ENCODE assay signal across 17 cellular contexts in genomic region chr13:43307221-43307920, GRCh38.
DNase-seq lines count a peak whose midpoint lies in the region; ATAC-seq, FAIRE-seq and TF ChIP-seq lines count a peak whose summit lies in the region.
"Had no signal": no experiment of that assay in that cellular context is flagged by ENCODE, and none has a peak within 500 bp of the region (broad histone marks: within the 10 kb centered on the region; RNA-seq: fewer than 3 reads in every experiment).

No MANE protein-coding gene starts in this region.

- H3K27ac ChIP-seq in muscle layer of colon (ENCODE audit: low read depth, low read length) (peak overlapping the region; percentile 66), suprapubic skin (peak overlapping the region; percentile 4), pancreas (peak overlapping the region in 1 of 4 donors; percentile 33)
- H3K27ac ChIP-seq: tibial nerve had no signal

- H3K27ac Mint-ChIP-seq in brain, result peak overlapping the region in 3 of 5 experiments; percentile 14 to 87 (median 66)
- H3K27ac Mint-ChIP-seq: activated CD8-positive, alpha-beta T cell treated with anti-CD3 and anti-CD28 coated beads for 36 hours; activated naive CD8-positive, alpha-beta T cell; naive thymus-derived CD8-positive, alpha-beta T cell had no signal

- peak overlapping the region in 1 of 5 experiments; percentile 6 for H3K4me3 Mint-ChIP-seq in brain
- H3K4me3 Mint-ChIP-seq: activated CD8-positive, alpha-beta T cell treated with anti-CD3 and anti-CD28 coated beads for 36 hours; activated naive CD8-positive, alpha-beta T cell had no signal

- no peaks in the 10 kb centered on the region for H3K36me3 ChIP-seq in muscle layer of colon (ENCODE audit: insufficient read depth, low read length)
- no peaks in the 10 kb centered on the region for H3K36me3 ChIP-seq in suprapubic skin
- H3K36me3 ChIP-seq in pancreas, result no peaks in the 10 kb centered on the region
- H3K36me3 ChIP-seq: tibial nerve had no signal

- H3K27me3 ChIP-seq in muscle layer of colon (ENCODE audit: control insufficient read depth in 1 of 2, insufficient read depth in 2 of 2, low read length in 2 of 2) (no peaks in the 10 kb centered on the region), suprapubic skin (no peaks in the 10 kb centered on the region), pancreas (no peaks in the 10 kb centered on the region)
- H3K27me3 ChIP-seq: tibial nerve had no signal

- H3K4me1 Mint-ChIP-seq in brain, result peaks cover 71% of the 10 kb centered on the region

- intact Hi-C loops in pancreas (cut with DNase I), result loop anchor here in 2 of 3 donors (10.0 kb wide), 2 partner anchors 477 to 497 kb away; partner anchors contain the start of gene ENOX1 (in 1 of the 2)

- TF ChIP-seq CTCF in brain (conservative IDR thresholded peaks at IDR 0.05) (no peak), suprapubic skin (IDR thresholded peaks at IDR 0.05) (no peak), pancreas (IDR thresholded peaks at IDR 0.05) (no peak)

- FAIRE-seq in pancreas (lab: Jason Lieb, UNC), result no peak

- H3K9ac ChIP-seq in muscle layer of colon (ENCODE audit: low read length), result no peak overlapping the region

- H3K4me3 ChIP-seq in muscle layer of colon (ENCODE audit: low read depth in 1 of 2, low read length in 2 of 2) (no peak overlapping the region), suprapubic skin (no peak overlapping the region), pancreas (no peak overlapping the region)
- H3K4me3 ChIP-seq: tibial nerve had no signal

- DNase-seq in SKM-1 (lab: John Stamatoyannopoulos, UW; ENCODE audit: unreplicated experiment), result peak; percentile 52
- no peak for DNase-seq in SKM-1 treated with dmso at 0.1 percent for 144 hours (lab: John Stamatoyannopoulos, UW; ENCODE audit: unreplicated experiment)
- no peak for DNase-seq in suprapubic skin (ENCODE audit: low spot score in 2 of 2)
- DNase-seq in pancreas, result no peak
- no peak for DNase-seq in stimulated activated CD4-positive, alpha-beta T cell treated with anti-CD3 and anti-CD28 coated beads, Interleukin-15, amount 100 ng/mL, for 24 hours
- DNase-seq: 8988T; activated CD8-positive, alpha-beta T cell treated with anti-CD3 and anti-CD28 coated beads for 36 hours; activated T-cell treated with anti-CD3 and anti-CD28 coated beads, Interleukin-2, amount 50 U/mL, for 48 hours; effector CD4-positive, alpha-beta T cell; naive thymus-derived CD8-positive, alpha-beta T cell; stimulated activated CD4-positive, alpha-beta T cell treated with anti-CD3 and anti-CD28 coated beads, Interleukin-4, amount 100 ng/mL, for 4 hours had no signal

- no peak for TF ChIP-seq EP300 in suprapubic skin (IDR thresholded peaks at IDR 0.05)

- 32% methylated on average over 6 of the region's 6 CpGs for WGBS in suprapubic skin
- WGBS in pancreas, 2 donors, result 54 to 57% methylated on average over 6 of the region's 6 CpGs

- no peaks in the 10 kb centered on the region for H3K9me3 ChIP-seq in muscle layer of colon (ENCODE audit: low read length)
- no peaks in the 10 kb centered on the region for H3K9me3 ChIP-seq in suprapubic skin
- H3K9me3 ChIP-seq in pancreas, result no peaks in the 10 kb centered on the region
- H3K9me3 ChIP-seq: tibial nerve had no signal

- H3K9me3 Mint-ChIP-seq in brain, result no peaks in the 10 kb centered on the region
- H3K9me3 Mint-ChIP-seq: activated CD8-positive, alpha-beta T cell treated with anti-CD3 and anti-CD28 coated beads for 36 hours; IgD-negative memory B cell; naive thymus-derived CD8-positive, alpha-beta T cell had no signal

- ATAC-seq in pancreas, result no peak
- ATAC-seq in HG02973 (IDR thresholded peaks at IDR 0.05; ENCODE audit: unreplicated experiment), result no peak
- ATAC-seq: activated CD8-positive, alpha-beta T cell treated with anti-CD3 and anti-CD28 coated beads for 36 hours; naive thymus-derived CD8-positive, alpha-beta T cell had no signal

- no peak for TF ChIP-seq POLR2A in suprapubic skin (IDR thresholded peaks at IDR 0.05)

- H3K27me3 Mint-ChIP-seq in brain, result no peaks in the 10 kb centered on the region
- H3K27me3 Mint-ChIP-seq: activated naive CD8-positive, alpha-beta T cell had no signal

- peaks cover 4% of the 10 kb centered on the region for H3K36me3 Mint-ChIP-seq in brain
- H3K36me3 Mint-ChIP-seq: activated naive CD8-positive, alpha-beta T cell; IgD-negative memory B cell; naive thymus-derived CD8-positive, alpha-beta T cell had no signal

- peaks cover 57% of the 10 kb centered on the region for H3K4me1 ChIP-seq in muscle layer of colon (ENCODE audit: insufficient read depth, low read length)
- peaks cover 15% of the 10 kb centered on the region for H3K4me1 ChIP-seq in suprapubic skin
- H3K4me1 ChIP-seq in pancreas, result peaks cover 0 to 6% (median 0%) of the 10 kb centered on the region in 3 donors
